Comparison of ENCODE assay signal across 8 cellular contexts in the genomic region with DNA sequence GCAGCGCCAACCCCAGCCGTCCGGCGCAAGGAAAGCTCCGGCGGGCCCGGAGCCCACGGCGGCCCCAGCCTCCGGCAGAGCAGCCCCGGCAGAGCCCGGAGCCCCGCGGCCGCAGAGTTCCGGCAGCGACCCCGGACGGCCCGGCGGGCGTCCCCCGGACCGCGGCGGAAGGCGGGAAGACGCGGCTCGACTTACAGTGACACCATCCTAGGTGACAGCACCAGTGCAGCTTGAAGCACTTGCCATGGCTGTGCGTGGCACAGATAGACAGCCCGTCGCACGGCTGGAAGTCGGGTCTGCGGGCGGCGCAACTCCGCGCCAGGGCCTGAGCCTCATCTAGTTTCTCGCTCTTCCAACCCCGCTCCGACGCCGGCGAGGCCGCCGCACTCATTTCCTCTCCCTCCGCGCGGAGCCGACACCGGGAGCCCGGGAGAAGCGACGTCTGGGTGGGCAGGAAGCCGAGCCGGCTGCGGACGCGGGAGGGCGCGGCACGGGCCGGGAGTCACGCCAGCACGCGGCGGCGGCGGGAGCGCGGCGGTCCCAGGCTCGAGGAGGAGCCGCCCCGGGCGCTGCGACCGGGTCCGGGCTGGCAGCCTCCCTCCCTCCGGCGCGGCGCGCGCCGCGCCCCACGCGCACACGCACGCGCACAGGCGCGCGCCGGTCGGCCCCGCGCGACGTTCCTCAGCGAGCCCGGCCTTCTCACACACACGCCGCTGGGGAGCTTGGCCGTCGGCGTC. TPM values are rescaled to one million over a fixed set of nuclear protein-coding genes. Genes with fewer than 3 reads are reported as not detected.
A peak's percentile ranks its signal among the peaks of the same experiment; 100 is the strongest.
DNase-seq lines count a peak whose midpoint lies in the region; ATAC-seq and TF ChIP-seq lines count a peak whose summit lies in the region.

A gene with protein sequence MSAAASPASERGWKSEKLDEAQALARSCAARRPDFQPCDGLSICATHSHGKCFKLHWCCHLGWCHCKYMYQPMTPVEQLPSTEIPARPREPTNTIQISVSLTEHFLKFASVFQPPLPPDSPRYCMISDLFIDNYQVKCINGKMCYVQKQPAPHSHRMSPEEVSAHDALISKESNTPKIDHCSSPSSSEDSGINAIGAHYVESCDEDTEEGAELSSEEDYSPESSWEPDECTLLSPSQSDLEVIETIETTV (minus strand): TSS at position 628 of the 737 bp plus-strand sequence. CDS start 237 bp downstream, at position 391.

- no peaks in the 10 kb centered on the region for H3K9me3 ChIP-seq in HUES48 (ENCODE audit: control insufficient read depth, insufficient read depth, low read length)
- no peaks in the 10 kb centered on the region for H3K9me3 ChIP-seq in ectodermal cell (ENCODE audit: control insufficient read depth, low read length)
- no peaks in the 10 kb centered on the region for H3K9me3 ChIP-seq in right lobe of liver

- H3K4me3 Mint-ChIP-seq in T-helper 1 cell treated with Interleukin-12 subunit alpha and Interleukin-12 subunit beta and Interleukin-4 antibody, amounts not matched to agents 30 μg/mL and 1 μg/mL, for 36 hours: peak within 1 kb of the TSS; percentile 84
- H3K4me3 Mint-ChIP-seq in stimulated activated effector memory CD8-positive, alpha-beta T cell treated with anti-CD3 and anti-CD28 coated beads, Interleukin-12 subunit alpha, Interleukin-12 subunit beta, amount 100 ng/mL, for 72 hours: no peak within 1 kb of the TSS

- no peak within 1 kb of the TSS; the same call in 1 of the 2 replicates for H3K9ac ChIP-seq in HUES48 (ENCODE audit: low read depth, low read length)

- WGBS in ectodermal cell, 2 experiments: 1% methylated on average over 110 of the region's 110 CpGs
- 1% methylated on average over 13 of the region's 110 CpGs for WGBS in right lobe of liver (ENCODE audit: insufficient coverage, low coverage, low lambda C conversion rate, missing lambda C conversion rate)

- H3K36me3 ChIP-seq in HUES48 (ENCODE audit: control insufficient read depth, insufficient read depth, low read length): no peaks in the 10 kb centered on the region
- no peaks in the 10 kb centered on the region for H3K36me3 ChIP-seq in ectodermal cell (ENCODE audit: control insufficient read depth, insufficient read depth, low read length)
- H3K36me3 ChIP-seq in right lobe of liver: no peaks in the 10 kb centered on the region

- H3K4me1 Mint-ChIP-seq in T-helper 1 cell treated with Interleukin-12 subunit alpha and Interleukin-12 subunit beta and Interleukin-4 antibody, amounts not matched to agents 30 μg/mL and 1 μg/mL, for 36 hours (ENCODE audit: low read depth): peaks cover 4% of the 10 kb centered on the region
- no peaks in the 10 kb centered on the region for H3K4me1 Mint-ChIP-seq in stimulated activated effector memory CD8-positive, alpha-beta T cell treated with anti-CD3 and anti-CD28 coated beads, Interleukin-12 subunit alpha, Interleukin-12 subunit beta, amount 100 ng/mL, for 72 hours

- TF ChIP-seq CTCF in right lobe of liver (IDR thresholded peaks at IDR 0.05): no peak

- H3K27me3 ChIP-seq in HUES48 (ENCODE audit: control insufficient read depth, insufficient read depth, low read length) (peaks cover 38% of the 10 kb centered on the region), ectodermal cell (ENCODE audit: control insufficient read depth, insufficient read depth, low read length, poor library complexity, severe bottlenecking) (peaks cover 44% of the 10 kb centered on the region), right lobe of liver (peaks cover 0 to 5% of the 10 kb centered on the region in 2 donors)

- DNase-seq in activated T-cell treated with anti-CD3 and anti-CD28 coated beads for 48 hours (ENCODE audit: low read depth): peak; percentile 14
- DNase-seq in activated T-cell treated with anti-CD3 and anti-CD28 coated beads for 4 hours: no peak
- peak; percentile 55 to 62 (median 59) for DNase-seq in right lobe of liver
- peak; percentile 9 to 56 for DNase-seq in stimulated activated effector memory CD8-positive, alpha-beta T cell treated with anti-CD3 and anti-CD28 coated beads, Interleukin-12 subunit alpha, Interleukin-12 subunit beta, amount 100 ng/mL, for 72 hours (ENCODE audit: low spot score in 2 of 2)

- no peaks in the 10 kb centered on the region for H3K36me3 Mint-ChIP-seq in T-helper 1 cell treated with Interleukin-12 subunit alpha and Interleukin-12 subunit beta and Interleukin-4 antibody, amounts not matched to agents 30 μg/mL and 1 μg/mL, for 36 hours (ENCODE audit: low read depth)
- H3K36me3 Mint-ChIP-seq in stimulated activated effector memory CD8-positive, alpha-beta T cell treated with anti-CD3 and anti-CD28 coated beads, Interleukin-12 subunit alpha, Interleukin-12 subunit beta, amount 100 ng/mL, for 72 hours: no peaks in the 10 kb centered on the region

- peak within 1 kb of the TSS; percentile 55 for H3K4me3 ChIP-seq in HUES48 (ENCODE audit: low read depth, low read length)
- H3K4me3 ChIP-seq in ectodermal cell (ENCODE audit: insufficient read depth, low read depth, low read length): peak within 1 kb of the TSS; percentile 57
- H3K4me3 ChIP-seq in right lobe of liver: peak within 1 kb of the TSS; percentile 32 to 49 (median 48)

- ATAC-seq in right lobe of liver (peak; percentile 66 to 78 (median 76)), GM21737 (IDR thresholded peaks at IDR 0.05; ENCODE audit: unreplicated experiment) (no peak)
- peak; percentile 68 for ATAC-seq in stimulated activated effector memory CD8-positive, alpha-beta T cell treated with anti-CD3 and anti-CD28 coated beads, Interleukin-12 subunit alpha, Interleukin-12 subunit beta, amount 100 ng/mL, for 72 hours

- H3K4me1 ChIP-seq in HUES48 (ENCODE audit: control insufficient read depth, insufficient read depth, low read length): peaks cover 14% of the 10 kb centered on the region
- no peaks in the 10 kb centered on the region for H3K4me1 ChIP-seq in ectodermal cell (ENCODE audit: control insufficient read depth, insufficient read depth, low read length)
- H3K4me1 ChIP-seq in right lobe of liver: peaks cover 0 to 3% (median 0%) of the 10 kb centered on the region in 4 donors

- H3K27me3 Mint-ChIP-seq in T-helper 1 cell treated with Interleukin-12 subunit alpha and Interleukin-12 subunit beta and Interleukin-4 antibody, amounts not matched to agents 30 μg/mL and 1 μg/mL, for 36 hours (ENCODE audit: low read depth): peaks cover 43% of the 10 kb centered on the region

- intact Hi-C loops in right lobe of liver (cut with DNase I): no loop called here

- no peak for TF ChIP-seq POLR2A in right lobe of liver (IDR thresholded peaks at IDR 0.05)

- no peaks in the 10 kb centered on the region for H3K9me3 Mint-ChIP-seq in T-helper 1 cell treated with Interleukin-12 subunit alpha and Interleukin-12 subunit beta and Interleukin-4 antibody, amounts not matched to agents 30 μg/mL and 1 μg/mL, for 36 hours
- H3K9me3 Mint-ChIP-seq in stimulated activated effector memory CD8-positive, alpha-beta T cell treated with anti-CD3 and anti-CD28 coated beads, Interleukin-12 subunit alpha, Interleukin-12 subunit beta, amount 100 ng/mL, for 72 hours: no peaks in the 10 kb centered on the region

- H3K27ac Mint-ChIP-seq in T-helper 1 cell treated with Interleukin-12 subunit alpha and Interleukin-12 subunit beta and Interleukin-4 antibody, amounts not matched to agents 30 μg/mL and 1 μg/mL, for 36 hours: no peak within 1 kb of the TSS
- no peak within 1 kb of the TSS for H3K27ac Mint-ChIP-seq in stimulated activated effector memory CD8-positive, alpha-beta T cell treated with anti-CD3 and anti-CD28 coated beads, Interleukin-12 subunit alpha, Interleukin-12 subunit beta, amount 100 ng/mL, for 72 hours

- H3K27ac ChIP-seq in HUES48 (ENCODE audit: low read depth, low read length) (no peak within 1 kb of the TSS), ectodermal cell (ENCODE audit: insufficient read depth, low read depth, low read length, poor library complexity, severe bottlenecking) (no peak within 1 kb of the TSS), right lobe of liver (peak within 1 kb of the TSS in 2 of 3 donors; percentile 2 to 35)

RNA-seq across cellular contexts. Expression of the gene that starts here (rescaled TPM):
- 4.1 TPM for polyA plus RNA-seq in ectodermal cell (2013, experiment 1 of 4)
- polyA plus RNA-seq in ectodermal cell (2013, experiment 2 of 4): 3.3 TPM
- 2.8 TPM for polyA plus RNA-seq in ectodermal cell (2013, experiment 3 of 4)
- 3.4 TPM for polyA plus RNA-seq in ectodermal cell (2013, experiment 4 of 4)
- under 1 TPM; 0.06 to 0.69 (median 0.30) TPM for total RNA-seq in right lobe of liver

Comparison
In these comparisons a context has a peak if more than half of its experiments do, and no peak if none do; other contexts are left out.
1. Peak in DNase-seq, ATAC-seq, H3K4me3 ChIP-seq and H3K27ac ChIP-seq in right lobe of liver; RNA of the gene not detected or under 1 TPM.